ENCODE assay signal across 9 cellular contexts in the genomic region with DNA sequence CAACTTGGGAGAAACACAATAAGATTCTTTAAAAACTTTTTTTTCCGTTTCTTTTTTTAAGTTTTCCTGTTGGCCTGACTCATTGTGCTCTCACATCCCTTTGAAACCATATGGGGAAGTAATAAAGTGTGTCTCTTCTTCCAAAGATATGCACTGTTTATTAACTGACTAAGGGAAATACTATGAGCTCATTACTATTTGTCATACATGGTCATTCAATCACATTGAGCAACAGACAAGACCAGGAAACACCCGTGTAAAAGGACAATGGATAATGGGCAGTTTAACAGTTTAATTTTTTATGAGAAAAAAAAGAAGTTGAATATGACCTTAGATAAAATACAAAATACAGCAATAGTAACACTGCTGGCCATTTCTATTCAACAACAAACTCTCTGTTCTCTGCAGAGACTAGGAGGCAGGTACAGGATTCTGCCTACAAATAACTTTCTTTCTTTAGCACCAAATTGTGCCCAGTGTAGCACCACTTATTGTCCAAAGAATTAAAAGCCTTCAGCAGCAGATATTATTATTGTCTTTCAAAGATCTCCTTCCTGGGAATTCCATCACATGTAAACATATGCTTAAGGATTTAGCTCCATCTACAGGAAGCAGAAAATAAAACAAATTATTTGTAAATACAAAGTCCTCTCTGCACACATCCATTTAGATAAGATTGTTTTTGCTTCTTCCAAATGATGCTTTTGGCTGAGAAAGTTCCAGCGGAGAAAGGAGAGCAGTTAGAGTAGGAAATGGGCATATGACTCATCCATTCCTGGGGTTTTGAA. TPM values are rescaled to one million over a fixed set of nuclear protein-coding genes. Genes with fewer than 3 reads are reported as not detected.
DNase-seq lines count a peak whose midpoint lies in the region; ATAC-seq and TF ChIP-seq lines count a peak whose summit lies in the region.
"Had no signal": no experiment of that assay in that cellular context is flagged by ENCODE, and none has a peak within 500 bp of the region (broad histone marks: within the 10 kb centered on the region; RNA-seq: fewer than 3 reads in every experiment).

No MANE protein-coding gene starts in this region.

- peak; percentile 2 for DNase-seq in NCI-H345 (lab: John Stamatoyannopoulos, UW)
- no peak for DNase-seq in NCI-H345 treated with DMSO at 0.1 percent for 48 hours (lab: John Stamatoyannopoulos, UW; ENCODE audit: unreplicated experiment)
- DNase-seq in SW480 (ENCODE audit: low spot score), result peak; percentile 64
- DNase-seq in heart left ventricle, result no peak
- no peak for DNase-seq in smooth muscle cell (lab: John Stamatoyannopoulos, UW; ENCODE audit: unreplicated experiment)
- DNase-seq: CD4-positive, CD25-positive, alpha-beta regulatory T cell had no signal

- H3F3A ChIP-seq in smooth muscle cell (ENCODE audit: low read depth), result peaks cover 7% of the 10 kb centered on the region

- H3K79me2 ChIP-seq in smooth muscle cell (ENCODE audit: low read depth), result peaks cover 4% of the 10 kb centered on the region

- peak; percentile 29 to 62 (median 50) for TF ChIP-seq CTCF in heart left ventricle (IDR thresholded peaks at IDR 0.05)
- TF ChIP-seq CTCF in smooth muscle cell (IDR thresholded peaks at IDR 0.05; ENCODE audit: borderline replicate concordance, insufficient read depth, poor library complexity, severe bottlenecking), result peak; percentile 37

- H3K27ac ChIP-seq in heart left ventricle (peak overlapping the region in 11 of 12 donors; percentile 45 to 85 (median 64)), smooth muscle cell (ENCODE audit: low read depth) (peak overlapping the region; percentile 99)

- H3K4me2 ChIP-seq in smooth muscle cell, result peak overlapping the region; percentile 82

- 21 to 34% (median 25%) methylated on average over 3 of the region's 3 CpGs for WGBS in heart left ventricle, 4 donors
- 2% methylated on average over 3 of the region's 3 CpGs for WGBS in smooth muscle cell (ENCODE audit: low lambda C conversion rate)

- H3K9ac ChIP-seq in smooth muscle cell (ENCODE audit: low read depth), result peak overlapping the region; percentile 95

- peak; percentile 74 to 95 (median 91) for ATAC-seq in heart left ventricle
- no peak for ATAC-seq in HG03520 (IDR thresholded peaks at IDR 0.05; ENCODE audit: unreplicated experiment)
- no peak for ATAC-seq in GM21528 (IDR thresholded peaks at IDR 0.05; ENCODE audit: low FRiP score, unreplicated experiment)
- ATAC-seq in GM21360 (IDR thresholded peaks at IDR 0.05; ENCODE audit: unreplicated experiment), result no peak

- H3K36me3 ChIP-seq in heart left ventricle (no peaks in the 10 kb centered on the region), smooth muscle cell (ENCODE audit: low read depth) (no peaks in the 10 kb centered on the region)

- intact Hi-C loops in heart left ventricle (cut with DNase I), result loop anchor here in 5 of 10 donors (1.0 to 5.0 kb wide), 7 partner anchors 989 to 1578 kb away; no protein-coding TSS in a partner anchor

- no peak for TF ChIP-seq POLR2A in heart left ventricle (IDR thresholded peaks at IDR 0.05)

- no peaks in the 10 kb centered on the region for H4K20me1 ChIP-seq in smooth muscle cell (ENCODE audit: low read depth)

- H2AFZ ChIP-seq in smooth muscle cell (ENCODE audit: low read depth), result no peak overlapping the region

- H3K27me3 ChIP-seq in heart left ventricle (no peaks in the 10 kb centered on the region), smooth muscle cell (ENCODE audit: low read depth) (no peaks in the 10 kb centered on the region)

- H3K4me1 ChIP-seq in heart left ventricle, result peaks cover 0 to 36% (median 23%) of the 10 kb centered on the region in 12 donors
- peaks cover 18% of the 10 kb centered on the region for H3K4me1 ChIP-seq in smooth muscle cell (ENCODE audit: low read depth)

- H3K4me3 ChIP-seq in heart left ventricle (no peak overlapping the region), smooth muscle cell (no peak overlapping the region)

- H3K9me3 ChIP-seq in heart left ventricle, result no peaks in the 10 kb centered on the region
- H3K9me3 ChIP-seq in smooth muscle cell (replicated peaks; ENCODE audit: low read depth), result no peaks in the 10 kb centered on the region

RNA-seq across cellular contexts. Expression of gene AKR1E2, which starts 55.0 kb away (rescaled TPM):
- total RNA-seq in heart left ventricle (1 to 10 TPM; 1.6 to 8.0 (median 4.1) TPM), smooth muscle cell (3.2 and 7.2 TPM in 2 replicates)
- polyA plus RNA-seq in heart left ventricle (1 to 10 TPM; 1.2 to 1.8 TPM), smooth muscle cell (2.3 and 3.0 TPM in 2 replicates)

Comparison
In these comparisons a context has a peak if more than half of its experiments do, and no peak if none do; other contexts are left out.
1. DNase-seq: peak in NCI-H345 (single experiment) and SW480 (single experiment); none in NCI-H345 treated with DMSO at 0.1 percent for 48 hours (single experiment), heart left ventricle (0 of 5) and smooth muscle cell (single experiment).
2. ATAC-seq: peak in heart left ventricle (4 of 4); none in HG03520 (single experiment), GM21528 (single experiment) and GM21360 (single experiment).